8 cellular contexts compared by ENCODE assay signal in genomic region chr5:142063878-142064331, GRCh38. TPM values are rescaled to one million over a fixed set of nuclear protein-coding genes. Genes with fewer than 3 reads are reported as not detected.
A peak's percentile ranks its signal among the peaks of the same experiment; 100 is the strongest.
DNase-seq lines count a peak whose midpoint lies in the region; ATAC-seq and TF ChIP-seq lines count a peak whose summit lies in the region.

No MANE protein-coding gene starts in this region.

- H3K36me3 Mint-ChIP-seq in glutamatergic neuron (ENCODE audit: unreplicated experiment), result no peaks in the 10 kb centered on the region

- peaks cover 17% of the 10 kb centered on the region for H3K4me1 ChIP-seq in osteoblast (ENCODE audit: insufficient read depth, low read length)

- H4K20me1 ChIP-seq in osteoblast (ENCODE audit: insufficient read depth, low read length), result no peaks in the 10 kb centered on the region

- no peak for ATAC-seq in GM19324 (IDR thresholded peaks at IDR 0.05; ENCODE audit: low FRiP score, unreplicated experiment)

- H3K9me3 ChIP-seq in osteoblast (ENCODE audit: low read depth, low read length), result no peaks in the 10 kb centered on the region

- peak overlapping the region; percentile 76 for H2AFZ ChIP-seq in osteoblast (ENCODE audit: low read length)

- H3K36me3 ChIP-seq in osteoblast (ENCODE audit: insufficient read depth, low read length), result no peaks in the 10 kb centered on the region

- peak overlapping the region; percentile 83 for H3K4me3 Mint-ChIP-seq in glutamatergic neuron (ENCODE audit: unreplicated experiment)

- H3K27me3 ChIP-seq in osteoblast (ENCODE audit: insufficient read depth, low read length), result peaks cover 2% of the 10 kb centered on the region

- H3K27ac ChIP-seq in osteoblast (ENCODE audit: low read depth, low read length), result peak overlapping the region; percentile 53

- H3K27ac Mint-ChIP-seq in glutamatergic neuron (ENCODE audit: unreplicated experiment), result peak overlapping the region; percentile 81

- TF ChIP-seq CTCF in glutamatergic neuron (IDR thresholded peaks at IDR 0.05; ENCODE audit: partially characterized antibody, unreplicated experiment) (no peak), osteoblast (IDR thresholded peaks at IDR 0.05; ENCODE audit: extremely low read depth, low read depth, low read length) (no peak)

- H3K4me3 ChIP-seq in osteoblast (ENCODE audit: insufficient read depth, low read length), result peak overlapping the region; percentile 31

- peak; percentile 72 for DNase-seq in ELF-1 (ENCODE audit: low read depth, low spot score)
- peak; percentile 90 for DNase-seq in NCI-H2196 treated with DMSO at 0.1 percent for 48 hours (lab: John Stamatoyannopoulos, UW; ENCODE audit: unreplicated experiment)
- peak; percentile 31 for DNase-seq in activated gamma-delta T cell treated with Interleukin-2 at 50 U/mL for 16 hours
- DNase-seq in glutamatergic neuron, result peak; percentile 73
- DNase-seq in osteoblast (ENCODE audit: insufficient read length, low spot score, missing footprints), result peak; percentile 81
- DNase-seq in effector CD4-positive, alpha-beta T cell, result no peak
- no peak for DNase-seq in NCI-H345 (lab: John Stamatoyannopoulos, UW)

- H3K4me1 Mint-ChIP-seq in glutamatergic neuron (ENCODE audit: low read depth, unreplicated experiment), result peaks cover 24% of the 10 kb centered on the region

- peaks cover 3% of the 10 kb centered on the region for H3K27me3 Mint-ChIP-seq in glutamatergic neuron (ENCODE audit: unreplicated experiment)

- no peaks in the 10 kb centered on the region for H3K79me2 ChIP-seq in osteoblast (ENCODE audit: insufficient read depth, low read length)

- H3K4me2 ChIP-seq in osteoblast (ENCODE audit: insufficient read depth, low read length), result peak overlapping the region; percentile 61

- peaks cover 4% of the 10 kb centered on the region for H3K9me3 Mint-ChIP-seq in glutamatergic neuron (ENCODE audit: unreplicated experiment)

RNA-seq across cellular contexts. Expression of gene NDFIP1, which starts 44.7 kb away (rescaled TPM):
- 56.1 TPM for total RNA-seq in glutamatergic neuron (ENCODE audit: unreplicated experiment)
- total RNA-seq in osteoblast, result 87.5 and 115 TPM in 2 replicates

RNA-seq across cellular contexts. Expression of gene GNPDA1, which starts 51.1 kb away (rescaled TPM):
- total RNA-seq in glutamatergic neuron (ENCODE audit: unreplicated experiment), result 20.2 TPM
- 56.5 and 65.1 TPM in 2 replicates for total RNA-seq in osteoblast

Comparison
In these comparisons a context has a peak if more than half of its experiments do, and no peak if none do; other contexts are left out.
1. DNase-seq: peak in ELF-1 (single experiment), NCI-H2196 treated with DMSO at 0.1 percent for 48 hours (single experiment), activated gamma-delta T cell treated with Interleukin-2 at 50 U/mL for 16 hours (single experiment), glutamatergic neuron (single experiment) and osteoblast (single experiment); none in effector CD4-positive, alpha-beta T cell (single experiment) and NCI-H345 (single experiment).